In the genomic region with DNA sequence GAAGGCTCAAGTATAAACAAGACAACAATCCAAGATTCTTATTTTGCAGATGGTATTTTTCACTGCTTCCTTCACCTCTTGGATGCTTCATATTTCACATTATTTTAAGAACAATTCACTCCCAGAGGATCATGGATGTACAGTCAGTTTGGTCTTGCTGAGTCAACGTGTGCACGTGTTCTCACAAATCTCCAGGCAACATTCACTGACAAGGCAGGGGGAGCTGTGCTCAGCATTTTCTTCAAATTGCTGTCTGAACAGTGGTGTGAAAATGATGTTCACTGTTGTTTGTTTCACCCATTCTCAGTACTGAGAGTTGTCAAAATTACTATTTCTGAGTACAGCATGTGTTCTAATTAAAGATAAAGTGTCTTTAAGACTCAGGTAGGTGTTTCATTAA, we compare ENCODE assay signal across 10 cellular contexts.
DNase-seq lines count a peak whose midpoint lies in the region; ATAC-seq, FAIRE-seq and TF ChIP-seq lines count a peak whose summit lies in the region.
"Had no signal": no experiment of that assay in that cellular context is flagged by ENCODE, and none has a peak within 500 bp of the region (broad histone marks: within the 10 kb centered on the region; RNA-seq: fewer than 3 reads in every experiment).

No MANE protein-coding gene starts in this region.

- no peaks in the 10 kb centered on the region for H3K27me3 Mint-ChIP-seq in osteocyte (ENCODE audit: unreplicated experiment)

- WGBS in H1 (ENCODE audit: extremely low coverage in 1 of 2, insufficient coverage in 1 of 2, insufficient read length in 1 of 2, insufficient replicate concordance in 2 of 2, low coverage in 1 of 2, low lambda C conversion rate in 2 of 2, missing lambda C conversion rate in 1 of 2), 2 experiments = 87% methylated on average over 2 of the region's 2 CpGs; no CpG with 5 or more reads in 1 of the 2 experiments

- no peaks in the 10 kb centered on the region for H3K79me2 ChIP-seq in H1 (ENCODE audit: control insufficient read depth in 1 of 2, insufficient read depth in 2 of 2, low read length in 2 of 2)

- no peak overlapping the region for H2AK5ac ChIP-seq in H1 (ENCODE audit: low read depth, low read length)

- H3K14ac ChIP-seq in H1 (ENCODE audit: insufficient read length) = no peak overlapping the region

- no peak overlapping the region for H2BK12ac ChIP-seq in H1 (ENCODE audit: low read depth, low read length)

- no peak overlapping the region for H3K27ac ChIP-seq in H1 (ENCODE audit: low read depth, low read length)
- H3K27ac ChIP-seq: 22Rv1 had no signal

- H3K9me3 Mint-ChIP-seq in osteocyte (ENCODE audit: unreplicated experiment) = no peaks in the 10 kb centered on the region
- H3K9me3 Mint-ChIP-seq: GM23338 had no signal

- no peak overlapping the region for H3K4me3 ChIP-seq in H1 (ENCODE audit: extremely low read depth in 1 of 4, insufficient read depth in 2 of 4, low read depth in 3 of 4, low read length in 4 of 4)
- H3K4me3 ChIP-seq: GM23338 had no signal

- H2BK20ac ChIP-seq in H1 (ENCODE audit: low read length) = no peak overlapping the region

- no peak overlapping the region for H3K18ac ChIP-seq in H1 (ENCODE audit: extremely low read depth, low read length)

- H3K36me3 ChIP-seq in H1 (ENCODE audit: control insufficient read depth in 2 of 4, insufficient read depth in 4 of 4, low read length in 3 of 4) = no peaks in the 10 kb centered on the region

- DNase-seq in DMS 273 (lab: John Stamatoyannopoulos, UW; ENCODE audit: unreplicated experiment) (peak; percentile 5), DMS 273 treated with DMSO at 0.1 percent for 48 hours (lab: John Stamatoyannopoulos, UW) (no peak), NCI-H226 (peak; percentile 88), H1 (ENCODE audit: low read depth in 1 of 2, low spot score in 2 of 2) (no peak), osteocyte (ENCODE audit: extremely low spot score, unreplicated experiment) (no peak)
- no peak for DNase-seq in stimulated activated CD4-positive, alpha-beta T cell treated with anti-CD3 and anti-CD28 coated beads, Interleukin-4, amount 100 ng/mL, for 1 hour

- no peaks in the 10 kb centered on the region for H4K20me1 ChIP-seq in H1 (replicated peaks in 1 of 2; ENCODE audit: control insufficient read depth in 1 of 2, insufficient read depth in 2 of 2, low read length in 2 of 2)

- CTCF ChIA-PET in H1 (lab: Charles Lee; ENCODE audit: partially characterized antibody) = interaction anchor here (0.5 to 3.8 kb wide), 10 partner anchors 9 to 453 kb away, joined by 3 to 22 read pairs (median 4); no protein-coding TSS in a partner anchor

- H3K36me3 Mint-ChIP-seq in osteocyte (ENCODE audit: unreplicated experiment) = no peaks in the 10 kb centered on the region

- TF ChIP-seq EP300 in H1 (IDR thresholded peaks at IDR 0.05; ENCODE audit: borderline replicate concordance in 1 of 2, low read depth in 2 of 2, low read length in 2 of 2) = no peak

- H3K27me3 ChIP-seq in H1 (replicated peaks in 1 of 4; ENCODE audit: control insufficient read depth in 3 of 4, extremely low read depth in 1 of 4, insufficient read depth in 3 of 4, low read length in 3 of 4) = no peaks in the 10 kb centered on the region

- no peak overlapping the region for H3K27ac Mint-ChIP-seq in osteocyte (ENCODE audit: unreplicated experiment)
- H3K27ac Mint-ChIP-seq: GM23338 had no signal

- H3K4ac ChIP-seq in H1 (replicated peaks; ENCODE audit: insufficient read length, low read depth, low read length) = no peak overlapping the region

- TF ChIP-seq RAD21 in H1 (IDR thresholded peaks at IDR 0.05 in 1 of 2, conservative IDR thresholded peaks at IDR 0.05 in 1 of 2; ENCODE audit: low read depth in 2 of 2, low read length in 2 of 2) = peak in 1 of 2 experiments; percentile 10; a peak in 1 of 4 replicates

- POLR2A ChIA-PET in H1 (lab: Charles Lee; ENCODE audit: partially characterized antibody) = no interaction called here

- H3K4me1 ChIP-seq in H1 (replicated peaks in 1 of 4; ENCODE audit: control insufficient read depth in 3 of 4, insufficient read depth in 4 of 4, low read length in 3 of 4) = no peaks in the 10 kb centered on the region

- H4K8ac ChIP-seq in H1 (ENCODE audit: extremely low read depth, insufficient read depth, low read length) = no peak overlapping the region

- peaks cover 26% of the 10 kb centered on the region for H3K4me1 Mint-ChIP-seq in osteocyte (ENCODE audit: unreplicated experiment)
- H3K4me1 Mint-ChIP-seq: GM23338 had no signal

- H4K5ac ChIP-seq in H1 (ENCODE audit: insufficient read length, low read depth, low read length) = no peak overlapping the region

- H2BK5ac ChIP-seq in H1 (ENCODE audit: low read depth, low read length) = no peak overlapping the region

- H3K9me3 ChIP-seq in H1 (ENCODE audit: insufficient read depth in 2 of 2, low read depth in 1 of 2, low read length in 1 of 2) = no peaks in the 10 kb centered on the region

- no peak overlapping the region for H3K4me2 ChIP-seq in H1 (ENCODE audit: insufficient read depth in 1 of 2, low read depth in 2 of 2, low read length in 2 of 2)
- H3K4me2 ChIP-seq: GM23338 had no signal

- no peak overlapping the region for H2BK15ac ChIP-seq in H1 (ENCODE audit: low read length)

- no peak overlapping the region for H3K4me3 Mint-ChIP-seq in osteocyte (ENCODE audit: unreplicated experiment)
- H3K4me3 Mint-ChIP-seq: GM23338 had no signal

- H3K23ac ChIP-seq in H1 (ENCODE audit: insufficient read length) = no peak overlapping the region

- no peak for TF ChIP-seq POLR2A in H1 (IDR thresholded peaks at IDR 0.05; ENCODE audit: control extremely low read depth in 1 of 2, low read depth in 2 of 2, low read length in 2 of 2)

- no peak overlapping the region for H2BK120ac ChIP-seq in H1 (replicated peaks; ENCODE audit: low read depth, low read length)

- no peaks in the 10 kb centered on the region for H3K79me1 ChIP-seq in H1 (ENCODE audit: low read depth, low read length)

- no peak for ATAC-seq in HG03571 (IDR thresholded peaks at IDR 0.05; ENCODE audit: unreplicated experiment)
- no peak for ATAC-seq in GM19463 (IDR thresholded peaks at IDR 0.05; ENCODE audit: unreplicated experiment)
- ATAC-seq: GM23338 had no signal

- no peak for FAIRE-seq in H1 (lab: Jason Lieb, UNC)

- no peak overlapping the region for H3K9ac ChIP-seq in H1 (replicated peaks in 1 of 4; ENCODE audit: extremely low read depth in 1 of 4, low read depth in 3 of 4, low read length in 3 of 4)

- TF ChIP-seq CTCF in H1 (IDR thresholded peaks at IDR 0.05; ENCODE audit: control extremely low read depth in 1 of 3, insufficient read depth in 1 of 3, low read depth in 1 of 3, low read length in 3 of 3) (peak in 1 of 3 experiments; percentile 10; a peak in 1 of 4 replicates), osteocyte (IDR thresholded peaks at IDR 0.05) (peak; percentile 51)

- no peak overlapping the region for H3K56ac ChIP-seq in H1 (replicated peaks; ENCODE audit: insufficient read length, low read depth, low read length)

- H3K23me2 ChIP-seq in H1 (ENCODE audit: low read depth, low read length) = peaks cover 2% of the 10 kb centered on the region; the same call in 1 of the 2 replicates

- H2AFZ ChIP-seq in H1 (ENCODE audit: low read length) = no peak overlapping the region
- H2AFZ ChIP-seq: GM23338 had no signal

- H4K91ac ChIP-seq in H1 (replicated peaks; ENCODE audit: insufficient read length, low read length) = no peak overlapping the region

TF ChIP-seq in H1, 55 proteins besides CTCF, POLR2A, EP300 and RAD21:
- no peak for TF ChIP-seq CBX5 (IDR thresholded peaks at IDR 0.05; ENCODE audit: low read depth, low read length)
- TF ChIP-seq BCL11A (IDR thresholded peaks at IDR 0.05; ENCODE audit: low read depth in 2 of 2, low read length in 2 of 2) = no peak
- TF ChIP-seq PHF8 (conservative IDR thresholded peaks at IDR 0.05; ENCODE audit: low read depth, low read length) = no peak
- no peak for TF ChIP-seq SP2 (IDR thresholded peaks at IDR 0.05; ENCODE audit: low read length)
- TF ChIP-seq USF2 (IDR thresholded peaks at IDR 0.05; ENCODE audit: low read length) = no peak
- TF ChIP-seq BACH1 (IDR thresholded peaks at IDR 0.05; ENCODE audit: low read length) = peak; percentile 53; the same call in 1 of the 2 replicates

Comparison
In these comparisons a context has a peak if more than half of its experiments do, and no peak if none do; other contexts are left out.
1. DNase-seq: peak in DMS 273 (single experiment) and NCI-H226 (single experiment); none in DMS 273 treated with DMSO at 0.1 percent for 48 hours (single experiment), H1 (0 of 2), osteocyte (single experiment) and stimulated activated CD4-positive, alpha-beta T cell treated with anti-CD3 and anti-CD28 coated beads, Interleukin-4, amount 100 ng/mL, for 1 hour (single experiment).